Comparison of ENCODE assay signal across 18 cellular contexts in genomic region chr1:2107586-2108212, GRCh38.
"Had no signal": no experiment of that assay in that cellular context is flagged by ENCODE, and none has a peak within 500 bp of the region (broad histone marks: within the 10 kb centered on the region; RNA-seq: fewer than 3 reads in every experiment).

No MANE protein-coding gene starts in this region.

- H3K27ac Mint-ChIP-seq: activated T-cell treated with anti-CD3 and anti-CD28 coated beads, Interleukin-2, amount 50 U/mL, for 72 hours; effector memory CD8-positive, alpha-beta T cell; stimulated activated naive CD8-positive, alpha-beta T cell treated with anti-CD3 and anti-CD28 coated beads, Interleukin-15, Interleukin-2, amounts not matched to agents 100 ng/mL and 50 ng/mL, for 24 hours had no signal

- H3K4me2 ChIP-seq: hepatocyte had no signal

- H3K9me3 ChIP-seq: gastroesophageal sphincter, right lobe of liver, upper lobe of right lung had no signal

- H3K4me3 Mint-ChIP-seq: activated T-cell treated with anti-CD3 and anti-CD28 coated beads, Interleukin-2, amount 50 U/mL, for 72 hours; effector memory CD8-positive, alpha-beta T cell; neural crest cell; stimulated activated naive CD8-positive, alpha-beta T cell treated with anti-CD3 and anti-CD28 coated beads, Interleukin-15, Interleukin-2, amounts not matched to agents 100 ng/mL and 50 ng/mL, for 24 hours had no signal

- H3K4me3 ChIP-seq: coronary artery, gastroesophageal sphincter, hepatocyte, right lobe of liver, upper lobe of right lung had no signal

- H3K27ac ChIP-seq: coronary artery, gastroesophageal sphincter, hepatocyte, right lobe of liver, upper lobe of right lung had no signal

- FAIRE-seq: bronchial epithelial cell, keratinocyte had no signal

- ATAC-seq: activated naive CD4-positive, alpha-beta T cell treated with anti-CD3 and anti-CD28 coated beads, Interleukin-2, amount 50 U/mL, for 72 hours; activated T-cell treated with anti-CD3 and anti-CD28 coated beads, Interleukin-2, amount 50 U/mL, for 72 hours; effector memory CD8-positive, alpha-beta T cell; gastroesophageal sphincter; right lobe of liver had no signal

- H3K27me3 Mint-ChIP-seq: effector memory CD8-positive, alpha-beta T cell; stimulated activated naive CD8-positive, alpha-beta T cell treated with anti-CD3 and anti-CD28 coated beads, Interleukin-15, Interleukin-2, amounts not matched to agents 100 ng/mL and 50 ng/mL, for 24 hours had no signal

- H3K36me3 Mint-ChIP-seq: activated naive CD4-positive, alpha-beta T cell treated with anti-CD3 and anti-CD28 coated beads, Interleukin-2, amount 50 U/mL, for 72 hours had no signal

- H3K27me3 ChIP-seq: dorsolateral prefrontal cortex, hepatocyte, right lobe of liver, upper lobe of right lung had no signal

- H2AFZ ChIP-seq: hepatocyte had no signal

- H3K9me3 Mint-ChIP-seq: activated naive CD4-positive, alpha-beta T cell treated with anti-CD3 and anti-CD28 coated beads, Interleukin-2, amount 50 U/mL, for 72 hours; activated T-cell treated with anti-CD3 and anti-CD28 coated beads, Interleukin-2, amount 50 U/mL, for 72 hours; effector memory CD8-positive, alpha-beta T cell; neural crest cell; stimulated activated naive CD8-positive, alpha-beta T cell treated with anti-CD3 and anti-CD28 coated beads, Interleukin-15, Interleukin-2, amounts not matched to agents 100 ng/mL and 50 ng/mL, for 24 hours had no signal

- H3K4me1 ChIP-seq: gastroesophageal sphincter had no signal

- DNase-seq: activated CD4-positive, alpha-beta T cell treated with anti-CD3 and anti-CD28 coated beads for 4 hours; activated CD4-positive, alpha-beta T cell treated with anti-CD3 and anti-CD28 coated beads, Interleukin-2, amount 50 U/mL, for 4 hours; activated naive CD4-positive, alpha-beta T cell; activated T-cell treated with anti-CD3 and anti-CD28 coated beads for 4 hours; activated T-cell treated with anti-CD3 and anti-CD28 coated beads, Interleukin-2, amount 50 U/mL, for 72 hours; effector memory CD8-positive, alpha-beta T cell; stimulated activated CD4-positive, alpha-beta T cell treated with anti-CD3 and anti-CD28 coated beads, Interleukin-2, amount 100 ng/mL, for 48 hours had no signal

- H3K36me3 ChIP-seq: gastroesophageal sphincter, right lobe of liver had no signal
